ENCODE assay signal across 18 cellular contexts in genomic region chr10:131207584-131208532, GRCh38.
"Had no signal": no experiment of that assay in that cellular context is flagged by ENCODE, and none has a peak within 500 bp of the region (broad histone marks: within the 10 kb centered on the region; RNA-seq: fewer than 3 reads in every experiment).

No MANE protein-coding gene starts in this region.

- H3K27ac ChIP-seq: breast epithelium, esophagus squamous epithelium, prostate gland, sigmoid colon, thoracic aorta, uterus had no signal

- H3K4me3 ChIP-seq: breast epithelium, esophagus squamous epithelium, prostate gland, sigmoid colon, thoracic aorta, uterus had no signal

- H3K4me1 Mint-ChIP-seq: activated naive CD8-positive, alpha-beta T cell treated with anti-CD3 and anti-CD28 coated beads, Interleukin-2, amount 10 ng/mL, durations not matched to agents 7 days and 5 days; naive B cell had no signal

- H3K36me3 ChIP-seq: breast epithelium, esophagus squamous epithelium, prostate gland, sigmoid colon, thoracic aorta, uterus had no signal

- H3K4me3 Mint-ChIP-seq: activated naive CD8-positive, alpha-beta T cell treated with anti-CD3 and anti-CD28 coated beads, Interleukin-2, amount 10 ng/mL, durations not matched to agents 7 days and 5 days; naive B cell had no signal

- H3K36me3 Mint-ChIP-seq: activated naive CD8-positive, alpha-beta T cell treated with anti-CD3 and anti-CD28 coated beads, Interleukin-2, amount 10 ng/mL, durations not matched to agents 7 days and 5 days; naive B cell had no signal

- DNase-seq: activated CD4-positive, alpha-beta T cell treated with anti-CD3 and anti-CD28 coated beads for 48 hours; activated naive CD8-positive, alpha-beta T cell treated with anti-CD3 and anti-CD28 coated beads, Interleukin-2, amount 10 ng/mL, durations not matched to agents 7 days and 5 days; activated T-cell treated with anti-CD3 and anti-CD28 coated beads, Interleukin-2, amount 50 U/mL, for 1 hour; anterior cingulate cortex; esophagus squamous epithelium; foreskin fibroblast; glutamatergic neuron; left ventricle myocardium superior; naive B cell; sigmoid colon; stimulated activated CD4-positive, alpha-beta T cell treated with anti-CD3 and anti-CD28 coated beads, Interleukin-4, amount 100 ng/mL, for 1 hour; stimulated activated CD8-positive, alpha-beta memory T cell treated with anti-CD3 and anti-CD28 coated beads, Interleukin-4, amount 100 ng/mL, for 48 hours; stimulated activated naive CD8-positive, alpha-beta T cell treated with anti-CD3 and anti-CD28 coated beads, Interleukin-15, Interleukin-2, amounts not matched to agents 100 U/mL and 50 U/mL, for 24 hours had no signal

- H3K27ac Mint-ChIP-seq: activated naive CD8-positive, alpha-beta T cell treated with anti-CD3 and anti-CD28 coated beads, Interleukin-2, amount 10 ng/mL, durations not matched to agents 7 days and 5 days; naive B cell had no signal

- ATAC-seq: left ventricle myocardium superior; SK-N-SH treated with all-trans-retinoic acid at 6 μM for 48 hours; stimulated activated naive CD8-positive, alpha-beta T cell treated with anti-CD3 and anti-CD28 coated beads, Interleukin-15, Interleukin-2, amounts not matched to agents 100 U/mL and 50 U/mL, for 24 hours had no signal

- H3K9me3 ChIP-seq: breast epithelium, esophagus squamous epithelium, prostate gland, sigmoid colon, thoracic aorta, uterus had no signal

- H3K4me1 ChIP-seq: breast epithelium, esophagus squamous epithelium, prostate gland, sigmoid colon, uterus had no signal

- H3K27me3 Mint-ChIP-seq: activated naive CD8-positive, alpha-beta T cell treated with anti-CD3 and anti-CD28 coated beads, Interleukin-2, amount 10 ng/mL, durations not matched to agents 7 days and 5 days had no signal

- H3K27me3 ChIP-seq: breast epithelium, esophagus squamous epithelium, sigmoid colon, uterus had no signal

- H3K9me3 Mint-ChIP-seq: activated naive CD8-positive, alpha-beta T cell treated with anti-CD3 and anti-CD28 coated beads, Interleukin-2, amount 10 ng/mL, durations not matched to agents 7 days and 5 days had no signal
